Comparison of ENCODE assay signal across 1 cellular context in the genomic region with DNA sequence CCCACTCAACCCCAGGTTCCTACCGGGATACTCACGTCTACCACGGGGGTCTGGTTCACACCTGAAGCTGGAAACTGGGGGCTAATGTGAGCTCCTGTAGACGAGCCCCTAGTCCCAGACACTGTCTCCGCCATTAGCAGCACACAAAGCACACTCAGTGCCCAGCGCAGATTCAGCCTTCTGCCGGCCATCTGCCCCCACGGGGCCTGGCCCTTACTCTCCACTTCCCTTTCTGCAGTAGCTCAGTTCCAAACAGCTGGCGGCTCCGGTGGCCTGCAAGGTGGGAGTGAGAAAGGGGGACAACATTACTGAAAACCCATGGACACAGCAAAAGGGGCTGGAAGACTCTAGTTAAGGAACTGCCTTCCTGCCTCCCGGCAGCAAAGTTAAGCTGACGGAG.
TF ChIP-seq lines count a peak whose summit lies in the region.

No MANE protein-coding gene starts in this region.

TF ChIP-seq in K562, 482 proteins besides CTCF, POLR2A, EP300 and RAD21:
- TF ChIP-seq HMG20B (CRISPR knock-in tag; IDR thresholded peaks at IDR 0.05) (no peak), C11orf30 (IDR thresholded peaks at IDR 0.05; ENCODE audit: low read depth) (no peak), ZNF589 (CRISPR knock-in tag; IDR thresholded peaks at IDR 0.05; ENCODE audit: low read depth) (no peak), SPI1 (IDR thresholded peaks at IDR 0.05; ENCODE audit: borderline replicate concordance, low read depth, low read length) (peak; percentile 31; the same call in 1 of the 2 replicates), SMARCE1 (IDR thresholded peaks at IDR 0.05) (no peak)
